In the genomic region with DNA sequence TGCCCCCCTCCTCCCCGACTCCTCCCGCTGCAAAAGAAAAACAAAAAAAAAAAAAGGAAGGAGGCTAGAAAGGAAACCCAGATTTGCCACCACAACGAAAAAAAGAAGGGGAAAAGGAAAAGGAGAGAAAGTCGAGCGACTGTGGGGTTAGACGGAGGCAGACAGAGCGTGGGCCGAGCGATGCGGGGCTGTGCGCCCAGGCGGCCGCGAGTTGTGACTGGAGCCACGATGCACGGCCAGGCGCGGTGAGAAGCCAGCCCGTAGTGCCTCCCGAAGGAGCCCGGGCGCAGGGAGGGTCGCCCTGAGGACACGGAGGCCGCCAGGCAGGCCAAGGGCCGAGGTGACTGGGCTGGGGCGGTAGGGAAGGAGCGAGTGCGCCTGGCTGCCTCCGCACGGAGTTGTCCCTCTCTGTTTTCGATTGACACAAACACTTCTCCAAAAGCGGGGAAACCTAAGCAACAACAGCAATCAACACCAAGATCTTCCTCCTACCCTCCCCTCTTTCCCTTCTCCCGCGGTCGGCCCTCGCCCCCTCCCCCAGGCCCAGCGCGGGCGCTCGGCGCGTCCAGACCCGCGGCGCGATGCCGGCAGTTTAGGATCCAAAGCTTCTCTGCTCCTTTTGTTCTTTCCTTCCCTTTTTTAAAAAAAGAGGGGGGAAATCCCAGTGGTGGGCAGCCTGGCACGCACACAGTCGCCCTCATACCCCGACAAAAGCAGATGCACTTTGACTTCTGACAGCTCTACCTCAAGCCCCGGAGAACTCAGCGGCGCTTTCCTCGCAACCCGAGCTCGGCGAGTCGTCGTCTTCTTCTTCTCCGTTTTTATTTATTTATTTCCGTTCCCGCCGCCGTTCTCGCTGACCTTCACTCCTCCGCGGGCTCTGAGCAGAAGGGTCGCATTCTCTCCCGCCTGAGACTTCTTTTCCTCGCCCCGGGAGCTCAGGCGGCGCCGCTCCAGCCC, we compare ENCODE assay signal across 2 cellular contexts.
A peak's percentile ranks its signal among the peaks of the same experiment; 100 is the strongest.
TF ChIP-seq lines count a peak whose summit lies in the region.

A gene (plus strand): TSS at position 475 of the 960 bp plus-strand sequence. CDS start 723 bp downstream, outside the sequence.

TF ChIP-seq in K562, 482 proteins besides CTCF, POLR2A, EP300 and RAD21 (continued from another document and continues in another):
- TF ChIP-seq, protein P1, sequence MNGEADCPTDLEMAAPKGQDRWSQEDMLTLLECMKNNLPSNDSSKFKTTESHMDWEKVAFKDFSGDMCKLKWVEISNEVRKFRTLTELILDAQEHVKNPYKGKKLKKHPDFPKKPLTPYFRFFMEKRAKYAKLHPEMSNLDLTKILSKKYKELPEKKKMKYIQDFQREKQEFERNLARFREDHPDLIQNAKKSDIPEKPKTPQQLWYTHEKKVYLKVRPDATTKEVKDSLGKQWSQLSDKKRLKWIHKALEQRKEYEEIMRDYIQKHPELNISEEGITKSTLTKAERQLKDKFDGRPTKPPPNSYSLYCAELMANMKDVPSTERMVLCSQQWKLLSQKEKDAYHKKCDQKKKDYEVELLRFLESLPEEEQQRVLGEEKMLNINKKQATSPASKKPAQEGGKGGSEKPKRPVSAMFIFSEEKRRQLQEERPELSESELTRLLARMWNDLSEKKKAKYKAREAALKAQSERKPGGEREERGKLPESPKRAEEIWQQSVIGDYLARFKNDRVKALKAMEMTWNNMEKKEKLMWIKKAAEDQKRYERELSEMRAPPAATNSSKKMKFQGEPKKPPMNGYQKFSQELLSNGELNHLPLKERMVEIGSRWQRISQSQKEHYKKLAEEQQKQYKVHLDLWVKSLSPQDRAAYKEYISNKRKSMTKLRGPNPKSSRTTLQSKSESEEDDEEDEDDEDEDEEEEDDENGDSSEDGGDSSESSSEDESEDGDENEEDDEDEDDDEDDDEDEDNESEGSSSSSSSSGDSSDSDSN (IDR thresholded peaks at IDR 0.05; ENCODE audit: borderline replicate concordance in 1 of 2, low read depth in 2 of 2, low read length in 2 of 2): 0 out of 4 replicates have a peak, but pooled peaks of 1 of the 2 experiments have one; percentile 12
- TF ChIP-seq, protein P2, sequence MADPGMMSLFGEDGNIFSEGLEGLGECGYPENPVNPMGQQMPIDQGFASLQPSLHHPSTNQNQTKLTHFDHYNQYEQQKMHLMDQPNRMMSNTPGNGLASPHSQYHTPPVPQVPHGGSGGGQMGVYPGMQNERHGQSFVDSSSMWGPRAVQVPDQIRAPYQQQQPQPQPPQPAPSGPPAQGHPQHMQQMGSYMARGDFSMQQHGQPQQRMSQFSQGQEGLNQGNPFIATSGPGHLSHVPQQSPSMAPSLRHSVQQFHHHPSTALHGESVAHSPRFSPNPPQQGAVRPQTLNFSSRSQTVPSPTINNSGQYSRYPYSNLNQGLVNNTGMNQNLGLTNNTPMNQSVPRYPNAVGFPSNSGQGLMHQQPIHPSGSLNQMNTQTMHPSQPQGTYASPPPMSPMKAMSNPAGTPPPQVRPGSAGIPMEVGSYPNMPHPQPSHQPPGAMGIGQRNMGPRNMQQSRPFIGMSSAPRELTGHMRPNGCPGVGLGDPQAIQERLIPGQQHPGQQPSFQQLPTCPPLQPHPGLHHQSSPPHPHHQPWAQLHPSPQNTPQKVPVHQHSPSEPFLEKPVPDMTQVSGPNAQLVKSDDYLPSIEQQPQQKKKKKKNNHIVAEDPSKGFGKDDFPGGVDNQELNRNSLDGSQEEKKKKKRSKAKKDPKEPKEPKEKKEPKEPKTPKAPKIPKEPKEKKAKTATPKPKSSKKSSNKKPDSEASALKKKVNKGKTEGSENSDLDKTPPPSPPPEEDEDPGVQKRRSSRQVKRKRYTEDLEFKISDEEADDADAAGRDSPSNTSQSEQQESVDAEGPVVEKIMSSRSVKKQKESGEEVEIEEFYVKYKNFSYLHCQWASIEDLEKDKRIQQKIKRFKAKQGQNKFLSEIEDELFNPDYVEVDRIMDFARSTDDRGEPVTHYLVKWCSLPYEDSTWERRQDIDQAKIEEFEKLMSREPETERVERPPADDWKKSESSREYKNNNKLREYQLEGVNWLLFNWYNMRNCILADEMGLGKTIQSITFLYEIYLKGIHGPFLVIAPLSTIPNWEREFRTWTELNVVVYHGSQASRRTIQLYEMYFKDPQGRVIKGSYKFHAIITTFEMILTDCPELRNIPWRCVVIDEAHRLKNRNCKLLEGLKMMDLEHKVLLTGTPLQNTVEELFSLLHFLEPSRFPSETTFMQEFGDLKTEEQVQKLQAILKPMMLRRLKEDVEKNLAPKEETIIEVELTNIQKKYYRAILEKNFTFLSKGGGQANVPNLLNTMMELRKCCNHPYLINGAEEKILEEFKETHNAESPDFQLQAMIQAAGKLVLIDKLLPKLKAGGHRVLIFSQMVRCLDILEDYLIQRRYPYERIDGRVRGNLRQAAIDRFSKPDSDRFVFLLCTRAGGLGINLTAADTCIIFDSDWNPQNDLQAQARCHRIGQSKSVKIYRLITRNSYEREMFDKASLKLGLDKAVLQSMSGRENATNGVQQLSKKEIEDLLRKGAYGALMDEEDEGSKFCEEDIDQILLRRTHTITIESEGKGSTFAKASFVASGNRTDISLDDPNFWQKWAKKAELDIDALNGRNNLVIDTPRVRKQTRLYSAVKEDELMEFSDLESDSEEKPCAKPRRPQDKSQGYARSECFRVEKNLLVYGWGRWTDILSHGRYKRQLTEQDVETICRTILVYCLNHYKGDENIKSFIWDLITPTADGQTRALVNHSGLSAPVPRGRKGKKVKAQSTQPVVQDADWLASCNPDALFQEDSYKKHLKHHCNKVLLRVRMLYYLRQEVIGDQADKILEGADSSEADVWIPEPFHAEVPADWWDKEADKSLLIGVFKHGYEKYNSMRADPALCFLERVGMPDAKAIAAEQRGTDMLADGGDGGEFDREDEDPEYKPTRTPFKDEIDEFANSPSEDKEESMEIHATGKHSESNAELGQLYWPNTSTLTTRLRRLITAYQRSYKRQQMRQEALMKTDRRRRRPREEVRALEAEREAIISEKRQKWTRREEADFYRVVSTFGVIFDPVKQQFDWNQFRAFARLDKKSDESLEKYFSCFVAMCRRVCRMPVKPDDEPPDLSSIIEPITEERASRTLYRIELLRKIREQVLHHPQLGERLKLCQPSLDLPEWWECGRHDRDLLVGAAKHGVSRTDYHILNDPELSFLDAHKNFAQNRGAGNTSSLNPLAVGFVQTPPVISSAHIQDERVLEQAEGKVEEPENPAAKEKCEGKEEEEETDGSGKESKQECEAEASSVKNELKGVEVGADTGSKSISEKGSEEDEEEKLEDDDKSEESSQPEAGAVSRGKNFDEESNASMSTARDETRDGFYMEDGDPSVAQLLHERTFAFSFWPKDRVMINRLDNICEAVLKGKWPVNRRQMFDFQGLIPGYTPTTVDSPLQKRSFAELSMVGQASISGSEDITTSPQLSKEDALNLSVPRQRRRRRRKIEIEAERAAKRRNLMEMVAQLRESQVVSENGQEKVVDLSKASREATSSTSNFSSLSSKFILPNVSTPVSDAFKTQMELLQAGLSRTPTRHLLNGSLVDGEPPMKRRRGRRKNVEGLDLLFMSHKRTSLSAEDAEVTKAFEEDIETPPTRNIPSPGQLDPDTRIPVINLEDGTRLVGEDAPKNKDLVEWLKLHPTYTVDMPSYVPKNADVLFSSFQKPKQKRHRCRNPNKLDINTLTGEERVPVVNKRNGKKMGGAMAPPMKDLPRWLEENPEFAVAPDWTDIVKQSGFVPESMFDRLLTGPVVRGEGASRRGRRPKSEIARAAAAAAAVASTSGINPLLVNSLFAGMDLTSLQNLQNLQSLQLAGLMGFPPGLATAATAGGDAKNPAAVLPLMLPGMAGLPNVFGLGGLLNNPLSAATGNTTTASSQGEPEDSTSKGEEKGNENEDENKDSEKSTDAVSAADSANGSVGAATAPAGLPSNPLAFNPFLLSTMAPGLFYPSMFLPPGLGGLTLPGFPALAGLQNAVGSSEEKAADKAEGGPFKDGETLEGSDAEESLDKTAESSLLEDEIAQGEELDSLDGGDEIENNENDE (IDR thresholded peaks at IDR 0.05; ENCODE audit: low read depth, low read length): no peak
- peak; percentile 40; the same call in 1 of the 2 replicates for TF ChIP-seq EZH2 (IDR thresholded peaks at IDR 0.05; ENCODE audit: borderline replicate concordance, low read depth, low read length)

TF ChIP-seq in neural cell, 6 proteins besides CTCF, POLR2A, EP300 and RAD21 (continued from another document):
- TF ChIP-seq, protein P3, sequence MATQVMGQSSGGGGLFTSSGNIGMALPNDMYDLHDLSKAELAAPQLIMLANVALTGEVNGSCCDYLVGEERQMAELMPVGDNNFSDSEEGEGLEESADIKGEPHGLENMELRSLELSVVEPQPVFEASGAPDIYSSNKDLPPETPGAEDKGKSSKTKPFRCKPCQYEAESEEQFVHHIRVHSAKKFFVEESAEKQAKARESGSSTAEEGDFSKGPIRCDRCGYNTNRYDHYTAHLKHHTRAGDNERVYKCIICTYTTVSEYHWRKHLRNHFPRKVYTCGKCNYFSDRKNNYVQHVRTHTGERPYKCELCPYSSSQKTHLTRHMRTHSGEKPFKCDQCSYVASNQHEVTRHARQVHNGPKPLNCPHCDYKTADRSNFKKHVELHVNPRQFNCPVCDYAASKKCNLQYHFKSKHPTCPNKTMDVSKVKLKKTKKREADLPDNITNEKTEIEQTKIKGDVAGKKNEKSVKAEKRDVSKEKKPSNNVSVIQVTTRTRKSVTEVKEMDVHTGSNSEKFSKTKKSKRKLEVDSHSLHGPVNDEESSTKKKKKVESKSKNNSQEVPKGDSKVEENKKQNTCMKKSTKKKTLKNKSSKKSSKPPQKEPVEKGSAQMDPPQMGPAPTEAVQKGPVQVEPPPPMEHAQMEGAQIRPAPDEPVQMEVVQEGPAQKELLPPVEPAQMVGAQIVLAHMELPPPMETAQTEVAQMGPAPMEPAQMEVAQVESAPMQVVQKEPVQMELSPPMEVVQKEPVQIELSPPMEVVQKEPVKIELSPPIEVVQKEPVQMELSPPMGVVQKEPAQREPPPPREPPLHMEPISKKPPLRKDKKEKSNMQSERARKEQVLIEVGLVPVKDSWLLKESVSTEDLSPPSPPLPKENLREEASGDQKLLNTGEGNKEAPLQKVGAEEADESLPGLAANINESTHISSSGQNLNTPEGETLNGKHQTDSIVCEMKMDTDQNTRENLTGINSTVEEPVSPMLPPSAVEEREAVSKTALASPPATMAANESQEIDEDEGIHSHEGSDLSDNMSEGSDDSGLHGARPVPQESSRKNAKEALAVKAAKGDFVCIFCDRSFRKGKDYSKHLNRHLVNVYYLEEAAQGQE (IDR thresholded peaks at IDR 0.05; ENCODE audit: borderline replicate concordance): no peak
- peak; percentile 87 for TF ChIP-seq EZH2 (IDR thresholded peaks at IDR 0.05; ENCODE audit: borderline replicate concordance, insufficient read depth, low read length, poor library complexity, severe bottlenecking)
